ENCODE assay signal across 1 cellular context in the genomic region with DNA sequence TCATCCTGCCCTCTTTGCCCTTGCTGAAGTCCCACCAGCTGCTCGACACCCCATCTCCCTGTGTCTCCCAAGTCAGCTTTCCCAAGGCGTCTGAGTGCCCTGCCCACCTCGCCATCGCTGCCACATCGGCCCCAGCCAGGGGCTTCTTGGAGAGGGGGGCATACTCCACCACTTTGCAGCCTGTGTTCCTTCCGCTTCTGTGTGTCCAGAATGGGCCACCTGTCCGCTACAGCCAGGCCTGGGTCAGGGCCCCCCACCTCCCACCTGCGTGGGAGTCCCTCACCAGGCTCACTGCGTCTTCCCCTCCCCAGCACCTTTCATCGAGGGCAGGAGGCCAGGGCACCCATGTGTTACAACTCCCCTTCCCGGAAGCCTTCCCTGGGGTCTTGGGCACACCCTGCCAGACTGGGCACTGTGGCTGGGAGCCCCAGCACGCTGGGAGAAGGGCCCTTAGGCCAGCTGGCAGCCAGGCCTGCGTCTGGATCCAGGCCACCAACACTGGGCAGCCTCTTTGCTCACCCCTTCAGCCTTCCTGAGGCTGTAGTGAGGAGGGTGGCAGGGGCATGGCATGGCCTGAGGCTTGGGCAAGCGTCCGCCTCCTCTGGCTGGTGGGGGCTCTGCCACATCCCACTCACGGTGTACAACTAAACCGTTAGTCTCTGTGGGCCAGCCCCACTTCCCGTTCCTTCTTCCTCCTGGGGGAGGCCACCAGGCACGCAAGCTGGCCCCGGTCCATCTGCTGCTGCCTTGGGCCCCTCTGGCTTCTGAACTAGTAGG.
TF ChIP-seq lines count a peak whose summit lies in the region.

No MANE protein-coding gene starts in this region.

TF ChIP-seq in WTC11, 78 proteins besides CTCF, POLR2A, EP300 and RAD21 (continued from another document):
- TF ChIP-seq, protein P1, sequence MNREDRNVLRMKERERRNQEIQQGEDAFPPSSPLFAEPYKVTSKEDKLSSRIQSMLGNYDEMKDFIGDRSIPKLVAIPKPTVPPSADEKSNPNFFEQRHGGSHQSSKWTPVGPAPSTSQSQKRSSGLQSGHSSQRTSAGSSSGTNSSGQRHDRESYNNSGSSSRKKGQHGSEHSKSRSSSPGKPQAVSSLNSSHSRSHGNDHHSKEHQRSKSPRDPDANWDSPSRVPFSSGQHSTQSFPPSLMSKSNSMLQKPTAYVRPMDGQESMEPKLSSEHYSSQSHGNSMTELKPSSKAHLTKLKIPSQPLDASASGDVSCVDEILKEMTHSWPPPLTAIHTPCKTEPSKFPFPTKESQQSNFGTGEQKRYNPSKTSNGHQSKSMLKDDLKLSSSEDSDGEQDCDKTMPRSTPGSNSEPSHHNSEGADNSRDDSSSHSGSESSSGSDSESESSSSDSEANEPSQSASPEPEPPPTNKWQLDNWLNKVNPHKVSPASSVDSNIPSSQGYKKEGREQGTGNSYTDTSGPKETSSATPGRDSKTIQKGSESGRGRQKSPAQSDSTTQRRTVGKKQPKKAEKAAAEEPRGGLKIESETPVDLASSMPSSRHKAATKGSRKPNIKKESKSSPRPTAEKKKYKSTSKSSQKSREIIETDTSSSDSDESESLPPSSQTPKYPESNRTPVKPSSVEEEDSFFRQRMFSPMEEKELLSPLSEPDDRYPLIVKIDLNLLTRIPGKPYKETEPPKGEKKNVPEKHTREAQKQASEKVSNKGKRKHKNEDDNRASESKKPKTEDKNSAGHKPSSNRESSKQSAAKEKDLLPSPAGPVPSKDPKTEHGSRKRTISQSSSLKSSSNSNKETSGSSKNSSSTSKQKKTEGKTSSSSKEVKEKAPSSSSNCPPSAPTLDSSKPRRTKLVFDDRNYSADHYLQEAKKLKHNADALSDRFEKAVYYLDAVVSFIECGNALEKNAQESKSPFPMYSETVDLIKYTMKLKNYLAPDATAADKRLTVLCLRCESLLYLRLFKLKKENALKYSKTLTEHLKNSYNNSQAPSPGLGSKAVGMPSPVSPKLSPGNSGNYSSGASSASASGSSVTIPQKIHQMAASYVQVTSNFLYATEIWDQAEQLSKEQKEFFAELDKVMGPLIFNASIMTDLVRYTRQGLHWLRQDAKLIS (CRISPR knock-in tag; IDR thresholded peaks at IDR 0.05; ENCODE audit: borderline replicate concordance): no peak
- TF ChIP-seq ELF4 (CRISPR knock-in tag; IDR thresholded peaks at IDR 0.05; ENCODE audit: low read depth) (no peak), ETV6 (CRISPR knock-in tag; IDR thresholded peaks at IDR 0.05) (no peak), NR3C1 (CRISPR knock-in tag; conservative IDR thresholded peaks at IDR 0.05; ENCODE audit: low read depth) (no peak), ZNF263 (CRISPR knock-in tag; IDR thresholded peaks at IDR 0.05; ENCODE audit: low read depth) (no peak), ZNF396 (CRISPR knock-in tag; IDR thresholded peaks at IDR 0.05; ENCODE audit: borderline replicate concordance) (no peak), TEAD1 (CRISPR knock-in tag; IDR thresholded peaks at IDR 0.05) (no peak)
- TF ChIP-seq, protein P2, sequence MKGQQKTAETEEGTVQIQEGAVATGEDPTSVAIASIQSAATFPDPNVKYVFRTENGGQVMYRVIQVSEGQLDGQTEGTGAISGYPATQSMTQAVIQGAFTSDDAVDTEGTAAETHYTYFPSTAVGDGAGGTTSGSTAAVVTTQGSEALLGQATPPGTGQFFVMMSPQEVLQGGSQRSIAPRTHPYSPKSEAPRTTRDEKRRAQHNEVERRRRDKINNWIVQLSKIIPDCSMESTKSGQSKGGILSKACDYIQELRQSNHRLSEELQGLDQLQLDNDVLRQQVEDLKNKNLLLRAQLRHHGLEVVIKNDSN (CRISPR knock-in tag; IDR thresholded peaks at IDR 0.05): no peak
TF ChIP-seq in WTC11: peak in this region for 0.
